Comparison of ENCODE assay signal across 8 cellular contexts in genomic region chr13:19860884-19861655, GRCh38. TPM values are rescaled to one million over a fixed set of nuclear protein-coding genes. Genes with fewer than 3 reads are reported as not detected.
A peak's percentile ranks its signal among the peaks of the same experiment; 100 is the strongest.
DNase-seq lines count a peak whose midpoint lies in the region; ATAC-seq, FAIRE-seq and TF ChIP-seq lines count a peak whose summit lies in the region.

No MANE protein-coding gene starts in this region.

- BruUV-seq in Caco-2 (replicated peaks; lab: Mats Ljungman, UMichigan): no TSS peak

- peaks cover 14% of the 10 kb centered on the region for H3K4me1 Mint-ChIP-seq in Caco-2 (ENCODE audit: low read depth, unreplicated experiment)
- H3K4me1 Mint-ChIP-seq in naive thymus-derived CD4-positive, alpha-beta T cell: peaks cover 12 to 53% (median 43%) of the 10 kb centered on the region in 7 donors

- no peaks in the 10 kb centered on the region for H3K27me3 Mint-ChIP-seq in Caco-2 (ENCODE audit: insufficient read depth, unreplicated experiment)
- H3K27me3 Mint-ChIP-seq in naive thymus-derived CD4-positive, alpha-beta T cell: no peaks in the 10 kb centered on the region

- CTCF ChIA-PET in Caco-2 (lab: Charles Lee): no interaction called here
- CTCF ChIA-PET in naive thymus-derived CD4-positive, alpha-beta T cell (lab: Charles Lee): interaction anchor here (0.6 kb wide), 3 partner anchors 63 to 1515 kb away, joined by 3 to 5 read pairs (median 4); no protein-coding TSS in a partner anchor

- DNase-seq in Caco-2: no peak
- DNase-seq in MG63: peak; percentile 85
- peak; percentile 48 for DNase-seq in brain microvascular endothelial cell
- no peak for DNase-seq in naive thymus-derived CD4-positive, alpha-beta T cell
- DNase-seq in NCI-H2196 treated with DMSO at 0.1 percent for 48 hours (lab: John Stamatoyannopoulos, UW; ENCODE audit: unreplicated experiment): no peak
- no peak for DNase-seq in frontal cortex (ENCODE audit: low spot score in 2 of 2)

- peaks cover 12% of the 10 kb centered on the region for H3K4me1 ChIP-seq in Caco-2
- H3K4me1 ChIP-seq in naive thymus-derived CD4-positive, alpha-beta T cell (ENCODE audit: control insufficient read depth in 2 of 2, insufficient read depth in 2 of 2, low read length in 2 of 2): peaks cover 22 to 23% of the 10 kb centered on the region in 2 donors

- no peak for TF ChIP-seq CTCF in Caco-2 (IDR thresholded peaks at IDR 0.05; ENCODE audit: insufficient read depth in 1 of 2, low read depth in 1 of 2, low read length in 1 of 2, severe bottlenecking in 1 of 2, unreplicated experiment in 1 of 2)
- TF ChIP-seq CTCF in brain microvascular endothelial cell (IDR thresholded peaks at IDR 0.05; ENCODE audit: low read depth, low read length, missing control alignments): no peak

- H3K27ac ChIP-seq in brain microvascular endothelial cell: no peak overlapping the region
- H3K27ac ChIP-seq in naive thymus-derived CD4-positive, alpha-beta T cell (ENCODE audit: low read depth, low read length): no peak overlapping the region

- FAIRE-seq in frontal cortex (lab: Jason Lieb, UNC): no peak

- H3K27ac Mint-ChIP-seq in Caco-2 (ENCODE audit: unreplicated experiment): peak overlapping the region; percentile 87
- H3K27ac Mint-ChIP-seq in naive thymus-derived CD4-positive, alpha-beta T cell: peak overlapping the region; percentile 1 to 98 (median 96)

- H3K9me3 Mint-ChIP-seq in Caco-2 (ENCODE audit: unreplicated experiment): no peaks in the 10 kb centered on the region
- peaks cover 0 to 5% (median 0%) of the 10 kb centered on the region in 11 donors for H3K9me3 Mint-ChIP-seq in naive thymus-derived CD4-positive, alpha-beta T cell

- H3K27me3 ChIP-seq in Caco-2 (replicated peaks; ENCODE audit: control insufficient read depth, insufficient read depth, low read length) (no peaks in the 10 kb centered on the region), MG63 (no peaks in the 10 kb centered on the region), brain microvascular endothelial cell (replicated peaks) (no peaks in the 10 kb centered on the region)
- no peaks in the 10 kb centered on the region for H3K27me3 ChIP-seq in naive thymus-derived CD4-positive, alpha-beta T cell (ENCODE audit: control insufficient read depth in 2 of 2, insufficient read depth in 2 of 2, low read length in 2 of 2)

- H3K36me3 ChIP-seq in Caco-2 (ENCODE audit: control insufficient read depth, insufficient read depth, low read length): no peaks in the 10 kb centered on the region
- peaks cover 11% of the 10 kb centered on the region for H3K36me3 ChIP-seq in MG63
- no peaks in the 10 kb centered on the region for H3K36me3 ChIP-seq in brain microvascular endothelial cell (replicated peaks)
- H3K36me3 ChIP-seq in naive thymus-derived CD4-positive, alpha-beta T cell (ENCODE audit: control insufficient read depth in 2 of 3, insufficient read depth in 3 of 3, low read length in 3 of 3): peaks cover 0 to 14% (median 0%) of the 10 kb centered on the region in 3 experiments

- H3K4me3 ChIP-seq in Caco-2 (ENCODE audit: low read depth, low read length) (no peak overlapping the region), MG63 (peak overlapping the region; percentile 80), brain microvascular endothelial cell (ENCODE audit: low read depth, low read length) (peak overlapping the region; percentile 22)
- peak overlapping the region; percentile 80 for H3K4me3 ChIP-seq in naive thymus-derived CD4-positive, alpha-beta T cell (ENCODE audit: low read length)

- POLR2A ChIA-PET in Caco-2 (lab: Charles Lee): no interaction called here
- POLR2A ChIA-PET in naive thymus-derived CD4-positive, alpha-beta T cell (lab: Charles Lee): interaction anchor here (0.6 to 5.6 kb wide), 8 partner anchors 10 to 228 kb away, joined by 3 to 48 read pairs (median 4); partner anchors contain the start of genes MPHOSPH8 and PSPC1

- in situ Hi-C loops in brain microvascular endothelial cell (cut with HindIII; ENCODE audit: low pct_ligation_motif_present, low sequenced_read_pairs): no loop called here

- no peak for ATAC-seq in naive thymus-derived CD4-positive, alpha-beta T cell
- ATAC-seq in GM21717 (IDR thresholded peaks at IDR 0.05; ENCODE audit: unreplicated experiment) (no peak), HG02981 (IDR thresholded peaks at IDR 0.05; ENCODE audit: unreplicated experiment) (no peak)

- peak overlapping the region; percentile 87 for H3K4me3 Mint-ChIP-seq in Caco-2 (ENCODE audit: unreplicated experiment)
- H3K4me3 Mint-ChIP-seq in naive thymus-derived CD4-positive, alpha-beta T cell: peak overlapping the region; percentile 85 to 98 (median 97)

- intact Hi-C loops in Caco-2 (cut with micrococcal nuclease; ENCODE audit: unreplicated experiment): loop anchor here (5.0 to 10.0 kb wide), 3 partner anchors 44 to 259 kb away; no protein-coding TSS in a partner anchor
- intact Hi-C loops in naive thymus-derived CD4-positive, alpha-beta T cell (cut with micrococcal nuclease): loop anchor here (2.0 to 10.0 kb wide), 8 partner anchors 34 to 1741 kb away; partner anchors contain the start of genes IFT88 (in 2 of the 2), MICU2 (in 2 of the 2) and GJA3 (in 1 of the 2)

- peaks cover 69% of the 10 kb centered on the region for H3K36me3 Mint-ChIP-seq in Caco-2 (ENCODE audit: insufficient read depth, unreplicated experiment)
- peaks cover 0 to 30% (median 15%) of the 10 kb centered on the region in 5 donors for H3K36me3 Mint-ChIP-seq in naive thymus-derived CD4-positive, alpha-beta T cell

- H3K9me3 ChIP-seq in Caco-2: no peaks in the 10 kb centered on the region
- no peaks in the 10 kb centered on the region for H3K9me3 ChIP-seq in MG63
- H3K9me3 ChIP-seq in naive thymus-derived CD4-positive, alpha-beta T cell (ENCODE audit: control insufficient read depth in 2 of 3, low read length in 3 of 3): no peaks in the 10 kb centered on the region

RNA-seq across cellular contexts. Expression of gene ZMYM5, which starts 2.4 kb away (rescaled TPM):
- total RNA-seq in Caco-2 (2022) (15.5 and 16.7 TPM in 2 replicates), frontal cortex (33.0 TPM)
- total RNA-seq in MG63 (2014; rRNA removed; shearing (Covaris generic); ENCODE audit: low replicate concordance): 11.0 and 22.4 TPM in 2 replicates
- 10 to 100 TPM; 17.5 to 25.6 (median 24.7) TPM for total RNA-seq in naive thymus-derived CD4-positive, alpha-beta T cell
- polyA plus RNA-seq in naive thymus-derived CD4-positive, alpha-beta T cell: 10 to 100 TPM; 21.1 to 29.9 TPM

Comparison
In these comparisons a context has a peak if more than half of its experiments do, and no peak if none do; other contexts are left out.
1. DNase-seq: peak in MG63 (single experiment) and brain microvascular endothelial cell (single experiment); none in Caco-2 (0 of 2), naive thymus-derived CD4-positive, alpha-beta T cell (0 of 9), NCI-H2196 treated with DMSO at 0.1 percent for 48 hours (single experiment) and frontal cortex (0 of 2).